11 cellular contexts compared by ENCODE assay signal in the genomic region with DNA sequence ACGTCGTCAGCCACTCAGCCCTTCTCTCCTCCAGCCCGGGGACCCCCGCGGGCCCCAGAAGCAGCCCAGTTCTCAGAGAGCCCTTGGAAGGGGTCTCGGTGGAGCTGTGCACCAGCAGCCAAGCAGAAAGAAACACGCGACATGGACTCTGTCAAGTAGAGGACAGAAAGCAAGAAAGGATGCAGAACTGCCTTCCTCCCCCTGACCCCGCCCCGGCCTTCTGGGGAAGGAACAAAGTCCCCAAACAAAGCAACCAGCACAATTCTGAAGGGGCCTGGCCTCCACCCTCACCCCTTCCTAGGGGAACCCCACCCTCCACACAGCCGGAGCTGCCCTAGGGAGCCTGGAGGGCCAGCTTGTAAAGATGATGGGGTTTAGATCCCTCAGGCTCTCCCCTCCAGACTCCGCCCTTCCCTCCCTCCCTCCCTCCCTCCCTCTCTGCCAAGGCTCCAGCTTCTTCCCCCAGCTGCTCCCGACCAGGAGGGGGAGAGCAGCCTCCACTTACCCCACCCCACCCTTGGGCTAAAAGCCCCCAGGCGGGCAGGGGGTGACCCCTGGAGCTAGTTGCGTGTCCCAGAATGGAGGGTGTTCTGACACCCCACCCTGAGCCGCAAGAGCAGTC. TPM values are rescaled to one million over a fixed set of nuclear protein-coding genes. Genes with fewer than 3 reads are reported as not detected.
DNase-seq lines count a peak whose midpoint lies in the region; ATAC-seq and TF ChIP-seq lines count a peak whose summit lies in the region.
"Had no signal": no experiment of that assay in that cellular context is flagged by ENCODE, and none has a peak within 500 bp of the region (broad histone marks: within the 10 kb centered on the region; RNA-seq: fewer than 3 reads in every experiment).

No MANE protein-coding gene starts in this region.

- H3K9ac ChIP-seq in PC-3 (ENCODE audit: low read length), result peak overlapping the region; percentile 25; the same call in 1 of the 2 replicates

- H3K27me3 ChIP-seq in PC-3 (ENCODE audit: low read length) (no peaks in the 10 kb centered on the region), tibial artery (no peaks in the 10 kb centered on the region)
- H3K27me3 ChIP-seq: ovary had no signal

- no peaks in the 10 kb centered on the region for H3F3A ChIP-seq in PC-3 (ENCODE audit: low read length, unreplicated experiment)

- peak overlapping the region; percentile 83 for H3K4me2 ChIP-seq in PC-3 (ENCODE audit: low read length)

- no peak overlapping the region for H3K4me3 Mint-ChIP-seq in activated naive CD8-positive, alpha-beta T cell treated with anti-CD3 and anti-CD28 coated beads, Interleukin-2, amount 50 U/mL, for 24 hours
- H3K4me3 Mint-ChIP-seq in activated naive CD8-positive, alpha-beta T cell treated with anti-CD3 and anti-CD28 coated beads for 36 hours, result no peak overlapping the region

- H2AFZ ChIP-seq in PC-3 (ENCODE audit: low read length), result peak overlapping the region; percentile 73

- peaks cover 35% of the 10 kb centered on the region for H3K4me1 Mint-ChIP-seq in activated naive CD8-positive, alpha-beta T cell treated with anti-CD3 and anti-CD28 coated beads, Interleukin-2, amount 50 U/mL, for 24 hours
- peaks cover 27% of the 10 kb centered on the region for H3K4me1 Mint-ChIP-seq in activated naive CD8-positive, alpha-beta T cell treated with anti-CD3 and anti-CD28 coated beads for 36 hours

- no peaks in the 10 kb centered on the region for H3K79me2 ChIP-seq in PC-3 (ENCODE audit: low read length)

- H3K27ac Mint-ChIP-seq in activated naive CD8-positive, alpha-beta T cell treated with anti-CD3 and anti-CD28 coated beads, Interleukin-2, amount 50 U/mL, for 24 hours, result no peak overlapping the region
- no peak overlapping the region for H3K27ac Mint-ChIP-seq in activated naive CD8-positive, alpha-beta T cell treated with anti-CD3 and anti-CD28 coated beads for 36 hours

- H3K36me3 Mint-ChIP-seq in activated naive CD8-positive, alpha-beta T cell treated with anti-CD3 and anti-CD28 coated beads, Interleukin-2, amount 50 U/mL, for 24 hours (ENCODE audit: low read depth), result peaks cover 2% of the 10 kb centered on the region
- peaks cover 2% of the 10 kb centered on the region for H3K36me3 Mint-ChIP-seq in activated naive CD8-positive, alpha-beta T cell treated with anti-CD3 and anti-CD28 coated beads for 36 hours

- H3K4me3 ChIP-seq in PC-3 (ENCODE audit: low read length), result peak overlapping the region; percentile 67
- peak overlapping the region; percentile 35 for H3K4me3 ChIP-seq in iPS-11a (ENCODE audit: low read depth, low read length)
- H3K4me3 ChIP-seq in tibial artery, result peak overlapping the region; percentile 9 to 14
- H3K4me3 ChIP-seq: ovary had no signal

- BruUV-seq in PC-3 (replicated peaks; lab: Mats Ljungman, UMichigan), result TSS peak; percentile 42

- POLR2A ChIA-PET in PC-3 (lab: Charles Lee; ENCODE audit: unreplicated experiment), result no interaction called here

- H3K9me3 ChIP-seq in PC-3 (ENCODE audit: low read length) (no peaks in the 10 kb centered on the region), tibial artery (no peaks in the 10 kb centered on the region)
- H3K9me3 ChIP-seq: ovary had no signal

- H3K9me3 Mint-ChIP-seq in activated naive CD8-positive, alpha-beta T cell treated with anti-CD3 and anti-CD28 coated beads, Interleukin-2, amount 50 U/mL, for 24 hours, result no peaks in the 10 kb centered on the region
- peaks cover under 1% of the 10 kb centered on the region for H3K9me3 Mint-ChIP-seq in activated naive CD8-positive, alpha-beta T cell treated with anti-CD3 and anti-CD28 coated beads for 36 hours

- peaks cover 24% of the 10 kb centered on the region for H3K27me3 Mint-ChIP-seq in activated naive CD8-positive, alpha-beta T cell treated with anti-CD3 and anti-CD28 coated beads, Interleukin-2, amount 50 U/mL, for 24 hours
- H3K27me3 Mint-ChIP-seq in activated naive CD8-positive, alpha-beta T cell treated with anti-CD3 and anti-CD28 coated beads for 36 hours, result peaks cover 47% of the 10 kb centered on the region

- DNase-seq in activated naive CD8-positive, alpha-beta T cell treated with anti-CD3 and anti-CD28 coated beads, Interleukin-2, amount 50 U/mL, for 24 hours, result peak; percentile 36
- DNase-seq in activated naive CD8-positive, alpha-beta T cell treated with anti-CD3 and anti-CD28 coated beads for 36 hours, result no peak
- DNase-seq in PC-3 (peak; percentile 50), tibial artery (no peak), HK-2 (ENCODE audit: unreplicated experiment) (no peak)
- DNase-seq in stimulated activated CD8-positive, alpha-beta memory T cell treated with anti-CD3 and anti-CD28 coated beads, Interleukin-4, amount 100 ng/mL, for 48 hours, result no peak
- DNase-seq: Calu3, T-helper 9 cell had no signal

- H3K9me2 ChIP-seq in PC-3 (replicated peaks; ENCODE audit: low read length), result no peaks in the 10 kb centered on the region

- TF ChIP-seq CTCF in PC-3 (conservative IDR thresholded peaks at IDR 0.05; ENCODE audit: low read depth, low read length) (peak; percentile 15; the same call in 1 of the 2 replicates), tibial artery (IDR thresholded peaks at IDR 0.05) (no peak)

- no peaks in the 10 kb centered on the region for H3K36me3 ChIP-seq in PC-3 (ENCODE audit: low read depth, low read length)
- H3K36me3 ChIP-seq in tibial artery, result peaks cover 0 to 29% (median 9%) of the 10 kb centered on the region in 3 donors
- H3K36me3 ChIP-seq: ovary had no signal

- CTCF ChIA-PET in PC-3 (lab: Charles Lee), result interaction anchor here (0.6 to 2.5 kb wide), 5 partner anchors 10 to 129 kb away, joined by 4 to 53 read pairs (median 7); no protein-coding TSS in a partner anchor

- intact Hi-C loops in PC-3 (cut with micrococcal nuclease), result loop anchor here (1.0 kb wide), 2 partner anchors 112 to 117 kb away; no protein-coding TSS in a partner anchor
- intact Hi-C loops in tibial artery (cut with DNase I; ENCODE audit: low total_unique reads), result no loop called here

- H4K20me1 ChIP-seq in PC-3 (ENCODE audit: low read length), result no peaks in the 10 kb centered on the region

- no peak for ATAC-seq in activated naive CD8-positive, alpha-beta T cell treated with anti-CD3 and anti-CD28 coated beads, Interleukin-2, amount 50 U/mL, for 24 hours
- peak; percentile 13 for ATAC-seq in PC-3
- ATAC-seq in GM18870 (IDR thresholded peaks at IDR 0.05; ENCODE audit: unreplicated experiment), result no peak

- H3K27ac ChIP-seq in PC-3 (ENCODE audit: low read length) (no peak overlapping the region), tibial artery (peak overlapping the region; percentile 87 to 94)

- H3K4me1 ChIP-seq in PC-3 (ENCODE audit: insufficient read depth, low read length), result peaks cover 11% of the 10 kb centered on the region; the same call in 1 of the 2 replicates
- peaks cover 11 to 80% (median 65%) of the 10 kb centered on the region in 4 donors for H3K4me1 ChIP-seq in tibial artery

RNA-seq across cellular contexts. Expression of gene LYL1, which starts 7.8 kb away (rescaled TPM):
- 1 to 10 TPM; 2.6 to 2.9 TPM for total RNA-seq in activated naive CD8-positive, alpha-beta T cell treated with anti-CD3 and anti-CD28 coated beads for 36 hours
- 3.3 and 12.0 TPM in 2 replicates for total RNA-seq in PC-3 (2014; rRNA removed)
- total RNA-seq: Calu3 had no signal

RNA-seq across cellular contexts. Expression of gene TRMT1, which starts 21.7 kb away (rescaled TPM):
- total RNA-seq in activated naive CD8-positive, alpha-beta T cell treated with anti-CD3 and anti-CD28 coated beads for 36 hours, result 100 to 1,000 TPM; 114 TPM
- total RNA-seq in PC-3 (2014; rRNA removed), result 91.8 and 117 TPM in 2 replicates

RNA-seq across cellular contexts. Expression of gene NACC1, which starts 23.2 kb away (rescaled TPM):
- total RNA-seq in activated naive CD8-positive, alpha-beta T cell treated with anti-CD3 and anti-CD28 coated beads for 36 hours, result 10 to 100 TPM; 81.2 to 83.8 TPM
- 266 and 337 TPM in 2 replicates for total RNA-seq in PC-3 (2014; rRNA removed)

RNA-seq across cellular contexts. Expression of gene STX10, which starts 55.3 kb away (rescaled TPM):
- total RNA-seq in activated naive CD8-positive, alpha-beta T cell treated with anti-CD3 and anti-CD28 coated beads for 36 hours, result 10 to 100 TPM; 53.3 to 55.0 TPM
- total RNA-seq in PC-3 (2014; rRNA removed), result 179 and 243 TPM in 2 replicates

RNA-seq across cellular contexts. Expression of gene IER2, which starts 55.3 kb away (rescaled TPM):
- total RNA-seq in activated naive CD8-positive, alpha-beta T cell treated with anti-CD3 and anti-CD28 coated beads for 36 hours, result 100 to 1,000 TPM; 128 to 132 TPM
- total RNA-seq in PC-3 (2014; rRNA removed), result 155 and 191 TPM in 2 replicates

Comparison
In these comparisons a context has a peak if more than half of its experiments do, and no peak if none do; other contexts are left out.
1. DNase-seq: peak in activated naive CD8-positive, alpha-beta T cell treated with anti-CD3 and anti-CD28 coated beads, Interleukin-2, amount 50 U/mL, for 24 hours (single experiment) and PC-3 (single experiment); none in activated naive CD8-positive, alpha-beta T cell treated with anti-CD3 and anti-CD28 coated beads for 36 hours (single experiment), tibial artery (0 of 2), HK-2 (single experiment) and stimulated activated CD8-positive, alpha-beta memory T cell treated with anti-CD3 and anti-CD28 coated beads, Interleukin-4, amount 100 ng/mL, for 48 hours (single experiment).
2. H3K4me3 ChIP-seq: peak in every context shown above with its lines; median percentile 67 in PC-3; 35 in iPS-11a; 12 in tibial artery.